1 cellular context compared by ENCODE assay signal in the genomic region with DNA sequence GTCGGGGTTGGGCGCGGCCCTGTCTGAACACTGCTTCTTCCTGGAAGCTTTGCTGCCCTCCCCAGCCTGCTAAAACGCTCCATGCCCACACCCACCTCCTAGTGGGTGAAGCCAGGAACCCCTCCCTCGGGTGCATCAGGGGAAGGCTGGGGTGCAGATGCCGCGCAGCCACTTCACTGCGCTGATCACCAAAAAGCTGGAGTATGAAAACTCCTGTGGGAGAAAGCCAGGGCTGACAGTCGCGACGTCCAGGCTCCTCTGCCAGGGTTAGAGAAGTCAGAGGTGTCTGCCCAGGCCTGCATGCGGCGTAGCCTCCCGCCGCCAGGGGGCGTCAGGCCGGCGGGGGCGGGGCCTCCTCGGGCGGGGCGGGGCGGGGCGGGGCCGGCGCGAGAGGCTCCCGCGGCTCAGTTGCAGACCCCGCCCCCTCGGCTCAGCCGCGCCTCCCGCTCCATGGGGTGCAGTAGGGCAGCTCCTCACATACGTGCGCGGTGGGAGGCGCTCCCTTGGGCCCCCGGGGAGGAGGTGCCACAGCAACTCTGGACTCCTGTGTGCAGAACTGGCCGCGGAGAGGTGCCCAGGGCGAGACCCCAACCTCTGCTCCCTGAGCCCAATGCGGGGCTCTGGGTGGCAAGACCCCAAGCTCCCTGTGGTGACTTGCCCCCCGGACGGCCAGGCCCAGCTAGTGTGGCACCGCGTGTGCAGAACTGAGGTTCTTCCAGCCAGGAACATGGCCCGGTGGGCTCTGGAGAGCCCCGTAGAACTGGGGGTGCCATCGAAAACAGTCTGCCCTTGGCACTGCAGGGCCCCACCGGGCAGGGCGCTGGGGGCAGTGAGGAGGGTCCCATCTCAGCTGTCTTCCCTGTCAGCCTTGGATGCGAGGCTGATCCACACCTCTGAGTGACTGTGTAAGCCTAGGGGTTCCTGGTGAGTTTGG.
TF ChIP-seq lines count a peak whose summit lies in the region.

No MANE protein-coding gene starts in this region.

TF ChIP-seq in GM23338, 12 proteins besides CTCF, POLR2A, EP300 and RAD21:
- TF ChIP-seq, protein P1, sequence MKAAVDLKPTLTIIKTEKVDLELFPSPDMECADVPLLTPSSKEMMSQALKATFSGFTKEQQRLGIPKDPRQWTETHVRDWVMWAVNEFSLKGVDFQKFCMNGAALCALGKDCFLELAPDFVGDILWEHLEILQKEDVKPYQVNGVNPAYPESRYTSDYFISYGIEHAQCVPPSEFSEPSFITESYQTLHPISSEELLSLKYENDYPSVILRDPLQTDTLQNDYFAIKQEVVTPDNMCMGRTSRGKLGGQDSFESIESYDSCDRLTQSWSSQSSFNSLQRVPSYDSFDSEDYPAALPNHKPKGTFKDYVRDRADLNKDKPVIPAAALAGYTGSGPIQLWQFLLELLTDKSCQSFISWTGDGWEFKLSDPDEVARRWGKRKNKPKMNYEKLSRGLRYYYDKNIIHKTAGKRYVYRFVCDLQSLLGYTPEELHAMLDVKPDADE (IDR thresholded peaks at IDR 0.05): no peak
- TF ChIP-seq JUNB (IDR thresholded peaks at IDR 0.05; ENCODE audit: unreplicated experiment) (no peak), ZNF462 (CRISPR knock-in tag; IDR thresholded peaks at IDR 0.05) (no peak)
